In genomic region chrX:47208108-47208507, GRCh38 we compare ENCODE assay signal across 23 cellular contexts. TPM values are rescaled to one million over a fixed set of nuclear protein-coding genes. Genes with fewer than 3 reads are reported as not detected.
DNase-seq lines count a peak whose midpoint lies in the region; ATAC-seq and TF ChIP-seq lines count a peak whose summit lies in the region.
"Had no signal": no experiment of that assay in that cellular context is flagged by ENCODE, and none has a peak within 500 bp of the region (broad histone marks: within the 10 kb centered on the region; RNA-seq: fewer than 3 reads in every experiment).

No MANE protein-coding gene starts in this region.

- H3K36me3 Mint-ChIP-seq in chondrocyte (ENCODE audit: low read depth) (peaks cover 67% of the 10 kb centered on the region), nephron progenitor cell (ENCODE audit: low read depth) (peaks cover 92% of the 10 kb centered on the region)

- H3K4me3 Mint-ChIP-seq in chondrocyte (ENCODE audit: unreplicated experiment) (no peak overlapping the region), nephron progenitor cell (no peak overlapping the region)
- H3K4me3 Mint-ChIP-seq: CD14-positive monocyte; CD4-positive, alpha-beta T cell; CD8-positive, alpha-beta memory T cell had no signal

- TF ChIP-seq CTCF in heart left ventricle (IDR thresholded peaks at IDR 0.05) = no peak
- TF ChIP-seq CTCF in chondrocyte (IDR thresholded peaks at IDR 0.05) = no peak
- no peak for TF ChIP-seq CTCF in nephron progenitor cell (IDR thresholded peaks at IDR 0.05)
- TF ChIP-seq CTCF in spleen (IDR thresholded peaks at IDR 0.05 in 8 of 11, conservative IDR thresholded peaks at IDR 0.05 in 3 of 11) = no peak
- TF ChIP-seq CTCF in SK-N-SH (IDR thresholded peaks at IDR 0.05) = no peak
- no peak for TF ChIP-seq CTCF in stomach (IDR thresholded peaks at IDR 0.05)

- H3F3A ChIP-seq in SK-N-SH (replicated peaks; ENCODE audit: insufficient read depth) = peaks cover 5% of the 10 kb centered on the region

- intact Hi-C loops in left cardiac atrium (cut with DNase I) (no loop called here), heart left ventricle (cut with DNase I) (no loop called here), spleen (cut with DNase I; ENCODE audit: low total_unique reads) (no loop called here), stomach (cut with DNase I; ENCODE audit: low total_unique reads) (no loop called here)

- H3K9me2 ChIP-seq in SK-N-SH = no peaks in the 10 kb centered on the region

- no peak overlapping the region for H2AFZ ChIP-seq in SK-N-SH (ENCODE audit: low read depth)

- no peak overlapping the region for H3K27ac ChIP-seq in heart left ventricle
- no peak overlapping the region for H3K27ac ChIP-seq in spleen
- H3K27ac ChIP-seq in SK-N-SH (ENCODE audit: low read depth in 2 of 2, low read length in 1 of 2) = no peak overlapping the region
- no peak overlapping the region for H3K27ac ChIP-seq in stomach
- H3K27ac ChIP-seq: 22Rv1; BLaER1 treated with 17β-estradiol and CSF1 and Interleukin-3, amounts not matched to agents 10 nM and 100 nM had no signal

- H3K36me3 ChIP-seq in heart left ventricle (peaks cover 0 to 100% (median 95%) of the 10 kb centered on the region in 9 donors), spleen (peaks cover 18 to 100% (median 99%) of the 10 kb centered on the region in 6 donors), SK-N-SH (replicated peaks in 1 of 2; ENCODE audit: control insufficient read depth in 1 of 2, insufficient read depth in 2 of 2, low read length in 1 of 2) (peaks cover 75 to 83% of the 10 kb centered on the region in 2 experiments), stomach (peaks cover 34 to 100% (median 100%) of the 10 kb centered on the region in 4 donors)

- TF ChIP-seq EP300 in SK-N-SH (IDR thresholded peaks at IDR 0.05; ENCODE audit: borderline replicate concordance in 1 of 2, low read depth in 1 of 2, low read length in 1 of 2) (no peak), stomach (IDR thresholded peaks at IDR 0.05) (no peak)

- peak overlapping the region; percentile 68 for H3K27ac Mint-ChIP-seq in chondrocyte (ENCODE audit: unreplicated experiment)
- peak overlapping the region; percentile 44 for H3K27ac Mint-ChIP-seq in nephron progenitor cell
- H3K27ac Mint-ChIP-seq: CD4-positive, alpha-beta T cell had no signal

- H3K27me3 Mint-ChIP-seq in chondrocyte (ENCODE audit: low read depth) (no peaks in the 10 kb centered on the region), nephron progenitor cell (ENCODE audit: low read depth, poor library complexity) (no peaks in the 10 kb centered on the region)
- H3K27me3 Mint-ChIP-seq: CD4-positive, alpha-beta T cell; CD8-positive, alpha-beta memory T cell had no signal

- no peaks in the 10 kb centered on the region; the same call in none of the 2 replicates for H3K79me2 ChIP-seq in SK-N-SH (ENCODE audit: insufficient read depth)

- DNase-seq in left cardiac atrium = peak; percentile 10
- DNase-seq in heart left ventricle = no peak
- peak; percentile 50 for DNase-seq in chondrocyte (ENCODE audit: low spot score)
- no peak for DNase-seq in nephron progenitor cell
- DNase-seq in spleen = peak; percentile 41
- no peak for DNase-seq in SK-N-SH
- no peak for DNase-seq in NCI-H1436 treated with DMSO at 0.1 percent for 48 hours (lab: John Stamatoyannopoulos, UW)
- no peak for DNase-seq in stomach
- DNase-seq: ACHN; AML-193; BE2C; CD4-positive, alpha-beta T cell; CD8-positive, alpha-beta memory T cell; DMS 273 treated with DMSO at 0.1 percent for 48 hours; DMS79; EL; GDM1; GOT3 had no signal

- TF ChIP-seq RAD21 in SK-N-SH (IDR thresholded peaks at IDR 0.05; ENCODE audit: low read length) = no peak

- H3K4me1 ChIP-seq in heart left ventricle (peaks cover 0 to 4% (median 0%) of the 10 kb centered on the region in 12 donors), spleen (no peaks in the 10 kb centered on the region), SK-N-SH (ENCODE audit: control insufficient read depth in 1 of 2, insufficient read depth in 2 of 2, low read depth in 1 of 2, low read length in 1 of 2) (peaks cover 0 to 2% of the 10 kb centered on the region in 2 experiments; a peak in 1 of 4 replicates), stomach (no peaks in the 10 kb centered on the region)
- H3K4me1 ChIP-seq: BE2C; BLaER1 treated with 17β-estradiol and CSF1 and Interleukin-3, amounts not matched to agents 10 nM and 100 nM; HAP-1 had no signal

- POLR2A ChIA-PET in SK-N-SH (lab: Yijun Ruan, JAX) = no interaction called here

- TF ChIP-seq POLR2A in heart left ventricle (IDR thresholded peaks at IDR 0.05) = no peak
- TF ChIP-seq POLR2A in spleen (IDR thresholded peaks at IDR 0.05) = no peak
- no peak for TF ChIP-seq POLR2A in stomach (IDR thresholded peaks at IDR 0.05)

- no peaks in the 10 kb centered on the region for H3K27me3 ChIP-seq in heart left ventricle
- H3K27me3 ChIP-seq in spleen (replicated peaks in 1 of 7) = no peaks in the 10 kb centered on the region
- H3K27me3 ChIP-seq in SK-N-SH (ENCODE audit: insufficient read depth) = no peaks in the 10 kb centered on the region
- H3K27me3 ChIP-seq in stomach = no peaks in the 10 kb centered on the region
- H3K27me3 ChIP-seq: BE2C had no signal

- H3K4me1 Mint-ChIP-seq in chondrocyte (ENCODE audit: low read depth) (peaks cover 12% of the 10 kb centered on the region), nephron progenitor cell (no peaks in the 10 kb centered on the region)
- H3K4me1 Mint-ChIP-seq: CD14-positive monocyte had no signal

- no peaks in the 10 kb centered on the region for H3K9me3 ChIP-seq in heart left ventricle
- no peaks in the 10 kb centered on the region for H3K9me3 ChIP-seq in spleen
- no peaks in the 10 kb centered on the region for H3K9me3 ChIP-seq in SK-N-SH
- no peaks in the 10 kb centered on the region for H3K9me3 ChIP-seq in stomach
- H3K9me3 ChIP-seq: BE2C; BLaER1 treated with 17β-estradiol and CSF1 and Interleukin-3, amounts not matched to agents 10 nM and 100 nM; HAP-1 had no signal

- no peak overlapping the region for H3K9ac ChIP-seq in SK-N-SH
- H3K9ac ChIP-seq: BLaER1 treated with 17β-estradiol and CSF1 and Interleukin-3, amounts not matched to agents 10 nM and 100 nM had no signal

- WGBS in heart left ventricle, 4 donors = 81 to 87% (median 85%) methylated on average over 11 to 12 of the region's 12 CpGs
- WGBS in spleen, 5 donors = 90 to 92% (median 91%) methylated on average over 11 to 12 of the region's 12 CpGs
- 92% methylated on average over 12 of the region's 12 CpGs for WGBS in SK-N-SH (ENCODE audit: low lambda C conversion rate)
- 85 to 91% (median 87%) methylated on average over 11 to 12 of the region's 12 CpGs for WGBS in stomach, 5 donors

- CTCF ChIA-PET in SK-N-SH (lab: Yijun Ruan, JAX) = interaction anchor here (1.4 to 1.8 kb wide), 2 partner anchors 315 to 819 kb away, joined by 4 to 5 read pairs; no protein-coding TSS in a partner anchor

- H3K9me3 Mint-ChIP-seq in chondrocyte (ENCODE audit: low read depth) (no peaks in the 10 kb centered on the region), nephron progenitor cell (no peaks in the 10 kb centered on the region)
- H3K9me3 Mint-ChIP-seq: CD4-positive, alpha-beta T cell; CD8-positive, alpha-beta memory T cell had no signal

- H3K4me3 ChIP-seq in heart left ventricle (no peak overlapping the region), spleen (no peak overlapping the region), SK-N-SH (ENCODE audit: low read depth in 2 of 2, low read length in 1 of 2) (no peak overlapping the region), stomach (no peak overlapping the region)
- H3K4me3 ChIP-seq: BLaER1 treated with 17β-estradiol and CSF1 and Interleukin-3, amounts not matched to agents 10 nM and 100 nM; GM12878; HAP-1 had no signal

- no peak overlapping the region for H3K4me2 ChIP-seq in SK-N-SH
- H3K4me2 ChIP-seq: BLaER1 treated with 17β-estradiol and CSF1 and Interleukin-3, amounts not matched to agents 10 nM and 100 nM had no signal

- ATAC-seq in left cardiac atrium (no peak), heart left ventricle (no peak)
- ATAC-seq: GM12878 had no signal

- peaks cover 23% of the 10 kb centered on the region; the same call in 1 of the 2 replicates for H4K20me1 ChIP-seq in SK-N-SH (ENCODE audit: insufficient read depth)

RNA-seq across cellular contexts. Expression of gene CDK16, which starts 10.4 kb away (rescaled TPM):
- total RNA-seq in left cardiac atrium (100 to 1,000 TPM; 109 to 132 TPM), heart left ventricle (100 to 1,000 TPM; 123 to 209 (median 143) TPM), chondrocyte (172 to 183 TPM (median 179 TPM) in 3 replicates), spleen (10 to 100 TPM; 51.7 to 75.3 (median 60.0) TPM), stomach (100 to 1,000 TPM in 1 of 5 donors, 10 to 100 TPM in 4; 35.6 to 156 (median 57.8) TPM)
- polyA plus RNA-seq in heart left ventricle (100 to 1,000 TPM; 100 to 115 TPM), spleen (10 to 100 TPM; 18.4 to 37.9 (median 28.8) TPM), SK-N-SH (2012; rRNA removed) (115 and 116 TPM in 2 replicates), stomach (10 to 100 TPM; 31.2 to 50.9 (median 38.6) TPM)
- 64.3 and 83.1 TPM in 2 replicates for polyA plus RNA-seq in SK-N-SH (2012; cell fraction: cytosol; rRNA removed)
- polyA plus RNA-seq in SK-N-SH (2012; cell fraction: nucleus; rRNA removed) = 213 and 232 TPM in 2 replicates

RNA-seq across cellular contexts. Expression of gene UBA1, which starts 14.5 kb away (rescaled TPM):
- total RNA-seq in left cardiac atrium (100 to 1,000 TPM; 101 to 132 TPM), heart left ventricle (100 to 1,000 TPM; 116 to 171 (median 130) TPM), chondrocyte (299 to 312 TPM (median 311 TPM) in 3 replicates), spleen (100 to 1,000 TPM; 172 to 207 (median 194) TPM), stomach (100 to 1,000 TPM in 3 of 5 donors, 10 to 100 TPM in 2; 66.8 to 278 (median 115) TPM)
- polyA plus RNA-seq in heart left ventricle (100 to 1,000 TPM in 1 of 2 donors, 10 to 100 TPM in 1; 86.9 to 134 TPM), spleen (10 to 100 TPM; 57.7 to 92.8 (median 88.9) TPM), SK-N-SH (2012; rRNA removed) (249 and 283 TPM in 2 replicates), stomach (10 to 100 TPM; 59.3 to 81.4 (median 63.4) TPM)
- 125 and 170 TPM in 2 replicates for polyA plus RNA-seq in SK-N-SH (2012; cell fraction: cytosol; rRNA removed)
- polyA plus RNA-seq in SK-N-SH (2012; cell fraction: nucleus; rRNA removed) = 396 and 495 TPM in 2 replicates

RNA-seq across cellular contexts. Expression of gene USP11, which starts 24.7 kb away (rescaled TPM):
- total RNA-seq in left cardiac atrium = 10 to 100 TPM; 42.0 to 60.8 TPM
- total RNA-seq in heart left ventricle = 10 to 100 TPM; 28.2 to 68.9 (median 45.9) TPM
- polyA plus RNA-seq in heart left ventricle = 10 to 100 TPM; 17.9 to 29.3 TPM
- 151 to 189 TPM (median 157 TPM) in 3 replicates for total RNA-seq in chondrocyte
- total RNA-seq in spleen = 10 to 100 TPM; 46.2 to 91.5 (median 70.9) TPM
- 10 to 100 TPM; 19.9 to 35.2 (median 31.5) TPM for polyA plus RNA-seq in spleen
- 40.1 and 53.1 TPM in 2 replicates for polyA plus RNA-seq in SK-N-SH (2012; rRNA removed)
- polyA plus RNA-seq in SK-N-SH (2012; cell fraction: cytosol; rRNA removed) = 19.8 and 26.2 TPM in 2 replicates
- 185 and 213 TPM in 2 replicates for polyA plus RNA-seq in SK-N-SH (2012; cell fraction: nucleus; rRNA removed)
- total RNA-seq in stomach = 10 to 100 TPM in 4 of 5 donors, 1 to 10 TPM in 1; 6.4 to 52.3 (median 23.8) TPM
- polyA plus RNA-seq in stomach = 10 to 100 TPM; 13.9 to 20.6 (median 14.4) TPM

Comparison
In these comparisons a context has a peak if more than half of its experiments do, and no peak if none do; other contexts are left out.
1. DNase-seq: peak in left cardiac atrium (single experiment), chondrocyte (single experiment) and spleen (single experiment); none in heart left ventricle (0 of 5), nephron progenitor cell (single experiment), SK-N-SH (single experiment), NCI-H1436 treated with DMSO at 0.1 percent for 48 hours (single experiment) and stomach (single experiment).